ENCODE assay signal across 8 cellular contexts in the genomic region with DNA sequence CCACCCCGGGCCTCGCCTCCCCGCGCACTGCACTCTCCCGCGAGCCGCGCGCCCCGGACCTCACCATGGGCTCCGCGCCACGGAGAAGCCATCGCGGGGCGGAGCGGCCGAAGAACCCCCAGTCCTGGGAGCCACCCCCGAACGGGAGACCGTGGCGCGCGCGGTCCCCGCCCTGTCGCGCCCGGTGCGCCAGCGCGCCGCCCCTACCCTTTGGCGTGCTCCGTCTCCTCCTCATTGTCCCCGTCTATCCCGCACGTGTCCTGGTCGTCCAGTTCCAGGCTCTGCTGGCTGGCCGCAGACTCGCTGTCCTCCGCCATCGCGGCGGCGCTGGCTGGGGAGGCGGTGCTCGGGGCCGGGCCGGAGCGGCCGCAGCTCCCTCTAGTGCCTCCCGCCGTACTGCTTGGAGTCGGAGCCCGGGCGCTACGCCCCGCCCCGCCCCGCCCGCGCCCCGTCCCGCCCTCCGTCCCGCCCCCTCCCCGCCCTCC. TPM values are rescaled to one million over a fixed set of nuclear protein-coding genes. Genes with fewer than 3 reads are reported as not detected.
DNase-seq lines count a peak whose midpoint lies in the region; ATAC-seq and TF ChIP-seq lines count a peak whose summit lies in the region.

NMT2 (minus strand) TSS at position 398 of the 485 bp plus-strand sequence; CDS start at position 317, 81 bp downstream.

- H3K36me3 Mint-ChIP-seq in GM23338 (ENCODE audit: low read depth), result no peaks in the 10 kb centered on the region

- H3K27ac Mint-ChIP-seq in GM23338, result peak within 1 kb of the TSS; percentile 43; the same call in 1 of the 2 replicates

- peaks cover 2% of the 10 kb centered on the region for H3K27me3 Mint-ChIP-seq in GM23338 (ENCODE audit: insufficient read depth, low read depth, poor library complexity)

- intact Hi-C loops in lower leg skin (cut with DNase I; ENCODE audit: low total_unique reads), result loop anchor here (5.0 kb wide), 1 partner anchor 331 kb away; the partner anchor contains the start of genes CDNF, HSPA14 and MSANTD7

- in situ Hi-C loops in KBM-7 (cut with MboI; ENCODE audit: low pct_unique_long_range_greater_than_20kb, low sequenced_read_pairs), result no loop called here

- no peaks in the 10 kb centered on the region for H3K27me3 ChIP-seq in GM23338 (ENCODE audit: insufficient read depth)

- peak within 1 kb of the TSS; percentile 82 for H3K4me3 Mint-ChIP-seq in GM23338

- TF ChIP-seq POLR2A in lower leg skin (IDR thresholded peaks at IDR 0.05), result peak in 1 of 2 donors; percentile 47

- H3K9me2 ChIP-seq in GM23338 (ENCODE audit: insufficient read depth), result no peaks in the 10 kb centered on the region

- H3K4me1 Mint-ChIP-seq in GM23338, result peaks cover 20% of the 10 kb centered on the region

- peak; percentile 87 for ATAC-seq in GM23338

- peak within 1 kb of the TSS; percentile 98 for H2AFZ ChIP-seq in GM23338

- TF ChIP-seq CTCF in GM23338 (conservative IDR thresholded peaks at IDR 0.05; ENCODE audit: low read depth in 2 of 2) (peak in 1 of 2 experiments; percentile 51; a peak in 2 of 4 replicates), coronary artery (IDR thresholded peaks at IDR 0.05) (no peak), lower leg skin (IDR thresholded peaks at IDR 0.05) (no peak)

- H3K4me2 ChIP-seq in GM23338, result peak within 1 kb of the TSS; percentile 80

- peak in 2 of 3 donors; percentile 6 to 18 for DNase-seq in stimulated activated CD4-positive, alpha-beta T cell treated with anti-CD3 and anti-CD28 coated beads, Interleukin-12 subunit alpha, Interleukin-12 subunit beta, amount 100 ng/mL, for 48 hours (ENCODE audit: low read depth in 2 of 3, low spot score in 1 of 3)
- no peak for DNase-seq in stimulated activated CD4-positive, alpha-beta T cell treated with anti-CD3 and anti-CD28 coated beads, Interleukin-1b, Interleukin-23, amount 100 ng/mL, for 48 hours
- DNase-seq in GM23338 (ENCODE audit: low spot score) (peak; percentile 85), KBM-7 (peak; percentile 78), RPMI8226 (peak; percentile 88), coronary artery (ENCODE audit: low spot score) (peak; percentile 94), lower leg skin (ENCODE audit: low spot score in 2 of 2) (peak; percentile 73 to 96), substantia nigra (lab: John Stamatoyannopoulos, UW) (peak in 20 of 49 donors; percentile 70 to 99 (median 94))

- H4K20me1 ChIP-seq in GM23338 (replicated peaks; ENCODE audit: insufficient read depth), result no peaks in the 10 kb centered on the region

- H3K27ac ChIP-seq in GM23338 (ENCODE audit: low read depth) (no peak within 1 kb of the TSS), coronary artery (peak within 1 kb of the TSS; percentile 44 to 91), substantia nigra (ENCODE audit: low read depth, low read length, poor library complexity, severe bottlenecking) (peak within 1 kb of the TSS; percentile 76)

- H3K4me3 ChIP-seq in GM23338 (peak within 1 kb of the TSS; percentile 57), coronary artery (peak within 1 kb of the TSS; percentile 97), lower leg skin (ENCODE audit: low read depth, poor library complexity, severe bottlenecking) (peak within 1 kb of the TSS; percentile 57)

- no peaks in the 10 kb centered on the region for H3F3A ChIP-seq in GM23338 (replicated peaks; ENCODE audit: low read depth)

- 0% methylated on average over 6 to 30 of the region's 68 CpGs for WGBS in lower leg skin, 2 donors

- peaks cover 35% of the 10 kb centered on the region for H3K79me2 ChIP-seq in GM23338 (replicated peaks; ENCODE audit: insufficient read depth)

- no peaks in the 10 kb centered on the region for H3K9me3 Mint-ChIP-seq in GM23338

- peaks cover 23% of the 10 kb centered on the region for H3K4me1 ChIP-seq in GM23338 (ENCODE audit: insufficient read depth)

- no peaks in the 10 kb centered on the region for H3K36me3 ChIP-seq in GM23338 (ENCODE audit: insufficient read depth)

TF ChIP-seq in GM23338, 12 proteins besides CTCF, POLR2A, EP300 and RAD21:
- no peak for TF ChIP-seq STAT1 (IDR thresholded peaks at IDR 0.05; ENCODE audit: unreplicated experiment)
- TF ChIP-seq EZH2phosphoT487 (IDR thresholded peaks at IDR 0.05; ENCODE audit: unreplicated experiment), result no peak
- no peak for TF ChIP-seq ZNF114 (CRISPR knock-in tag; IDR thresholded peaks at IDR 0.05)
- no peak for TF ChIP-seq ETS1 (IDR thresholded peaks at IDR 0.05)
- TF ChIP-seq POLR2AphosphoS5 (IDR thresholded peaks at IDR 0.05; ENCODE audit: low read depth), result peak; percentile 89
TF ChIP-seq in GM23338: peak in this region for 1.

RNA-seq across cellular contexts. Expression of gene NMT2, which starts in this region (rescaled TPM):
- total RNA-seq in GM23338 (2014; rRNA removed; shearing (Covaris generic)), result 16.8 and 17.4 TPM in 2 replicates
- polyA plus RNA-seq in GM23338 (2016; fragmentation: Nextera tagmentation; extraction: Ambion mirVana), result 10.1 and 11.7 TPM in 2 replicates
- total RNA-seq in lower leg skin, result 10 to 100 TPM; 15.9 to 23.4 (median 20.9) TPM
